22 cellular contexts compared by ENCODE assay signal in genomic region chr9:126536836-126537465, GRCh38.
DNase-seq lines count a peak whose midpoint lies in the region; ATAC-seq, FAIRE-seq and TF ChIP-seq lines count a peak whose summit lies in the region.
"Had no signal": no experiment of that assay in that cellular context is flagged by ENCODE, and none has a peak within 500 bp of the region (broad histone marks: within the 10 kb centered on the region; RNA-seq: fewer than 3 reads in every experiment).

No MANE protein-coding gene starts in this region.

- H3K9ac ChIP-seq in H1 (replicated peaks in 1 of 4; ENCODE audit: extremely low read depth in 1 of 4, low read depth in 3 of 4, low read length in 3 of 4): no peak overlapping the region

- no peak overlapping the region for H3K27ac ChIP-seq in HEK293 (ENCODE audit: extremely low read depth, low read depth, low read length)
- H3K27ac ChIP-seq in H1 (ENCODE audit: low read depth, low read length): no peak overlapping the region
- no peak overlapping the region for H3K27ac ChIP-seq in osteoblast (ENCODE audit: low read depth, low read length)
- H3K27ac ChIP-seq: HL-60, SJSA1 had no signal

- H3K4me3 ChIP-seq in HEK293 (ENCODE audit: low read depth, low read length) (no peak overlapping the region), H1 (ENCODE audit: extremely low read depth in 1 of 4, insufficient read depth in 2 of 4, low read depth in 3 of 4, low read length in 4 of 4) (no peak overlapping the region), osteoblast (ENCODE audit: insufficient read depth, low read length) (no peak overlapping the region)
- H3K4me3 ChIP-seq: GM12878, SJSA1 had no signal

- H2BK20ac ChIP-seq in H1 (ENCODE audit: low read length): no peak overlapping the region

- H2BK120ac ChIP-seq in H1 (replicated peaks; ENCODE audit: low read depth, low read length): no peak overlapping the region

- no peaks in the 10 kb centered on the region for H3K9me3 ChIP-seq in HEK293 (ENCODE audit: control insufficient read depth, insufficient read depth, low read depth, low read length)
- no peaks in the 10 kb centered on the region for H3K9me3 ChIP-seq in H1 (ENCODE audit: insufficient read depth in 2 of 2, low read depth in 1 of 2, low read length in 1 of 2)
- H3K9me3 ChIP-seq in osteoblast (ENCODE audit: low read depth, low read length): no peaks in the 10 kb centered on the region
- H3K9me3 ChIP-seq: BE2C, SJSA1 had no signal

- no peak for TF ChIP-seq CTCF in HEK293 (tag by site-specific recombination; IDR thresholded peaks at IDR 0.05)
- TF ChIP-seq CTCF in H1 (IDR thresholded peaks at IDR 0.05; ENCODE audit: control extremely low read depth in 1 of 3, insufficient read depth in 1 of 3, low read depth in 1 of 3, low read length in 3 of 3): no peak
- TF ChIP-seq CTCF in osteoblast (IDR thresholded peaks at IDR 0.05; ENCODE audit: extremely low read depth, low read depth, low read length): no peak
- TF ChIP-seq CTCF in omental fat pad (IDR thresholded peaks at IDR 0.05): no peak

- peaks cover 0 to 8% (median 4%) of the 10 kb centered on the region in 4 experiments; a peak in 5 of 7 replicates for H3K27me3 ChIP-seq in H1 (replicated peaks in 1 of 4; ENCODE audit: control insufficient read depth in 3 of 4, extremely low read depth in 1 of 4, insufficient read depth in 3 of 4, low read length in 3 of 4)
- H3K27me3 ChIP-seq in osteoblast (ENCODE audit: insufficient read depth, low read length): peaks cover 58% of the 10 kb centered on the region
- H3K27me3 ChIP-seq: BE2C had no signal

- no peaks in the 10 kb centered on the region for H3K36me3 Mint-ChIP-seq in stimulated activated memory B cell treated with anti-CD40 and anti-IgM and Interleukin-4, amounts not matched to agents 10 μg/mL and 1 μg/mL and 100 μg/mL, for 72 hours

- peaks cover 44% of the 10 kb centered on the region for H3K4me1 Mint-ChIP-seq in stimulated activated memory B cell treated with anti-CD40 and anti-IgM and Interleukin-4, amounts not matched to agents 10 μg/mL and 1 μg/mL and 100 μg/mL, for 72 hours

- TF ChIP-seq RAD21 in H1 (IDR thresholded peaks at IDR 0.05 in 1 of 2, conservative IDR thresholded peaks at IDR 0.05 in 1 of 2; ENCODE audit: low read depth in 2 of 2, low read length in 2 of 2): no peak

- H3K14ac ChIP-seq in H1 (ENCODE audit: insufficient read length): no peak overlapping the region

- CTCF ChIA-PET in HEK293 (lab: Yijun Ruan, JAX): interaction anchor here (0.6 to 1.6 kb wide), 7 partner anchors 15 to 37 kb away, joined by 3 to 7 read pairs (median 4); no protein-coding TSS in a partner anchor
- CTCF ChIA-PET in H1 (lab: Charles Lee; ENCODE audit: partially characterized antibody): interaction anchor here (0.6 to 6.1 kb wide), 13 partner anchors 10 to 324 kb away, joined by 3 to 34 read pairs (median 4); no protein-coding TSS in a partner anchor

- no peak for TF ChIP-seq POLR2A in H1 (IDR thresholded peaks at IDR 0.05; ENCODE audit: control extremely low read depth in 1 of 2, low read depth in 2 of 2, low read length in 2 of 2)

- DNase-seq in H1 (ENCODE audit: low read depth in 1 of 2, low spot score in 2 of 2) (no peak), osteoblast (ENCODE audit: insufficient read length, low spot score, missing footprints) (peak; percentile 13), DMS53 (lab: John Stamatoyannopoulos, UW) (no peak), omental fat pad (ENCODE audit: low spot score) (no peak)
- DNase-seq: BE2C, DMS79, H9, KBM-7, MM.1S, NCI-H1092, NCI-H1436, NCI-H187 treated with DMSO at 0.1 percent for 48 hours, NCI-H2107, NCI-H446 treated with DMSO at 0.1 percent for 48 hours, NCI-H69 had no signal

- no peak for TF ChIP-seq EP300 in H1 (IDR thresholded peaks at IDR 0.05; ENCODE audit: borderline replicate concordance in 1 of 2, low read depth in 2 of 2, low read length in 2 of 2)

- no peak overlapping the region for H4K91ac ChIP-seq in H1 (replicated peaks; ENCODE audit: insufficient read length, low read length)

- H2AFZ ChIP-seq in H1 (ENCODE audit: low read length) (no peak overlapping the region), osteoblast (ENCODE audit: low read length) (no peak overlapping the region)

- ATAC-seq in stimulated activated memory B cell treated with anti-CD40 and anti-IgM and Interleukin-4, amounts not matched to agents 10 μg/mL and 1 μg/mL and 100 μg/mL, for 72 hours: no peak
- ATAC-seq in GM21381 (IDR thresholded peaks at IDR 0.05; ENCODE audit: unreplicated experiment) (no peak), omental fat pad (ENCODE audit: low FRiP score) (no peak)
- ATAC-seq: GM12878, Panc1 had no signal

- H4K8ac ChIP-seq in H1 (ENCODE audit: extremely low read depth, insufficient read depth, low read length): no peak overlapping the region

- no peak overlapping the region for H2BK5ac ChIP-seq in H1 (ENCODE audit: low read depth, low read length)

- no peaks in the 10 kb centered on the region for H3K9me3 Mint-ChIP-seq in stimulated activated memory B cell treated with anti-CD40 and anti-IgM and Interleukin-4, amounts not matched to agents 10 μg/mL and 1 μg/mL and 100 μg/mL, for 72 hours
- H3K9me3 Mint-ChIP-seq: H9 had no signal

- H4K20me1 ChIP-seq in H1 (replicated peaks in 1 of 2; ENCODE audit: control insufficient read depth in 1 of 2, insufficient read depth in 2 of 2, low read length in 2 of 2): no peaks in the 10 kb centered on the region
- H4K20me1 ChIP-seq in osteoblast (ENCODE audit: insufficient read depth, low read length): no peaks in the 10 kb centered on the region

- no peak overlapping the region for H3K4ac ChIP-seq in H1 (replicated peaks; ENCODE audit: insufficient read length, low read depth, low read length)

- FAIRE-seq in H1 (lab: Jason Lieb, UNC): no peak
- FAIRE-seq: GM12878 had no signal

- no peak overlapping the region for H4K5ac ChIP-seq in H1 (ENCODE audit: insufficient read length, low read depth, low read length)

- WGBS in H1 (ENCODE audit: extremely low coverage in 1 of 2, insufficient coverage in 1 of 2, insufficient read length in 1 of 2, insufficient replicate concordance in 2 of 2, low coverage in 1 of 2, low lambda C conversion rate in 2 of 2, missing lambda C conversion rate in 1 of 2), 2 experiments: 79% methylated on average over 11 of the region's 11 CpGs; no CpG with 5 or more reads in 1 of the 2 experiments

- H2BK15ac ChIP-seq in H1 (ENCODE audit: low read length): peak overlapping the region; percentile 81; the same call in 1 of the 2 replicates

- H3K18ac ChIP-seq in H1 (ENCODE audit: extremely low read depth, low read length): no peak overlapping the region

- H2AK5ac ChIP-seq in H1 (ENCODE audit: low read depth, low read length): no peak overlapping the region

- no peak overlapping the region for H3K56ac ChIP-seq in H1 (replicated peaks; ENCODE audit: insufficient read length, low read depth, low read length)

- no peak overlapping the region for H3K23ac ChIP-seq in H1 (ENCODE audit: insufficient read length)

- H2BK12ac ChIP-seq in H1 (ENCODE audit: low read depth, low read length): no peak overlapping the region

- no peak overlapping the region for H3K4me2 ChIP-seq in H1 (ENCODE audit: insufficient read depth in 1 of 2, low read depth in 2 of 2, low read length in 2 of 2)
- H3K4me2 ChIP-seq in osteoblast (ENCODE audit: insufficient read depth, low read length): no peak overlapping the region

- H3K4me1 ChIP-seq in HEK293 (ENCODE audit: control insufficient read depth, insufficient read depth, low read length) (no peaks in the 10 kb centered on the region), H1 (replicated peaks in 1 of 4; ENCODE audit: control insufficient read depth in 3 of 4, insufficient read depth in 4 of 4, low read length in 3 of 4) (peaks cover 9 to 27% (median 13%) of the 10 kb centered on the region in 4 experiments), osteoblast (ENCODE audit: insufficient read depth, low read length) (no peaks in the 10 kb centered on the region)
- H3K4me1 ChIP-seq: SJSA1 had no signal

- H3K79me2 ChIP-seq in H1 (ENCODE audit: control insufficient read depth in 1 of 2, insufficient read depth in 2 of 2, low read length in 2 of 2): no peaks in the 10 kb centered on the region
- no peaks in the 10 kb centered on the region for H3K79me2 ChIP-seq in osteoblast (ENCODE audit: insufficient read depth, low read length)

- no peak overlapping the region for H3K4me3 Mint-ChIP-seq in stimulated activated memory B cell treated with anti-CD40 and anti-IgM and Interleukin-4, amounts not matched to agents 10 μg/mL and 1 μg/mL and 100 μg/mL, for 72 hours
- H3K4me3 Mint-ChIP-seq: H9 had no signal

- H3K36me3 ChIP-seq in HEK293 (ENCODE audit: control insufficient read depth in 2 of 2, insufficient read depth in 1 of 2, low read length in 2 of 2) (no peaks in the 10 kb centered on the region), H1 (ENCODE audit: control insufficient read depth in 2 of 4, insufficient read depth in 4 of 4, low read length in 3 of 4) (no peaks in the 10 kb centered on the region), osteoblast (ENCODE audit: insufficient read depth, low read length) (no peaks in the 10 kb centered on the region)
- H3K36me3 ChIP-seq: BE2C, SJSA1 had no signal

- H3K23me2 ChIP-seq in H1 (ENCODE audit: low read depth, low read length): peaks cover 5% of the 10 kb centered on the region; the same call in 1 of the 2 replicates

- POLR2A ChIA-PET in HEK293 (lab: Yijun Ruan, JAX) (interaction anchor here (0.6 kb wide), 1 partner anchor 275 kb away, joined by 3 read pairs; no protein-coding TSS in a partner anchor), H1 (lab: Charles Lee; ENCODE audit: partially characterized antibody) (no interaction called here)

- H3K27ac Mint-ChIP-seq in stimulated activated memory B cell treated with anti-CD40 and anti-IgM and Interleukin-4, amounts not matched to agents 10 μg/mL and 1 μg/mL and 100 μg/mL, for 72 hours: peak overlapping the region; percentile 72

- H3K27me3 Mint-ChIP-seq in stimulated activated memory B cell treated with anti-CD40 and anti-IgM and Interleukin-4, amounts not matched to agents 10 μg/mL and 1 μg/mL and 100 μg/mL, for 72 hours: no peaks in the 10 kb centered on the region

- H3K79me1 ChIP-seq in H1 (ENCODE audit: low read depth, low read length): no peaks in the 10 kb centered on the region

TF ChIP-seq in HEK293, 187 proteins besides CTCF, POLR2A, EP300 and RAD21:
- TF ChIP-seq ZNF585B (tag by site-specific recombination; IDR thresholded peaks at IDR 0.05) (no peak), ZNF629 (tag by site-specific recombination; IDR thresholded peaks at IDR 0.05) (peak; percentile 27; the same call in 1 of the 2 replicates)

TF ChIP-seq in H1, 55 proteins besides CTCF, POLR2A, EP300 and RAD21:
- TF ChIP-seq USF2 (IDR thresholded peaks at IDR 0.05; ENCODE audit: low read length): no peak
